In the genomic region with DNA sequence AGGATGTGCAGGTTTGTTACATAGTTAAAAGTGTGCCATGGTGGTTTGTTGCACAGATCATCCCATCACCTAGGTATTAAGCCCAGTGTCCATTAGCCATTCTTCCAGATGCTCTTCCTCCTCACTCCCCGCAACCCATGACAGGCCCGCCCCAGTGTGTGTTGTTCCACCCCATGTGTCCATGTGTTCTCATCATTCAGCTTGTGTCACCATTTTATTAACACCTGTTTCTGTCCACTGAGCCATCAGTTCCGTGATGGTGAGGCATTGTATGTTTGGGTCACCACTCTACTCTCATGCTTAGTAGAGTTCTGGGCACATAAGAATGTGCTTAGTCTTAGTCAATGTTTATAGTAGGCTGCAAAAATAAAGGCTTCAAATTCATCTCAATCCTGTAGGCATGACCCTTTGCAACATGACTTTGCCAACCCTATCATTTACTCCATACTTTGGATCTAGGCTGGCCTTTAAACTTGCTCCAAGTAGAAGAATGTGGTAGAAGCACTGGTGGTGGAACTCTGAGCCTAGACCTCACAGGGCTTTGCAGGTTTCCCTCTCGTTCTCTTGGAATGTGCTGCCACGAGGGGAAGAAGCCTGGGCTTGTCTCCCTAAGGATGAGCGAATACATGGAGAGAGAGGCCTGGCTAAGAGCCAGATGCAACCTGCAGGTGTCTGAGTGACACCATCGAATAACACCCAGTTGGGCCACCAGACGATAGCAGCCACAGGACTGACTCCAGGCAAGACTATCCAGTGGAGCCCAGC, we compare ENCODE assay signal across 1 cellular context.
TF ChIP-seq lines count a peak whose summit lies in the region.

No MANE protein-coding gene starts in this region.

TF ChIP-seq in IMR-90, 13 proteins besides CTCF, POLR2A, EP300 and RAD21 (continued from another document):
- TF ChIP-seq RFX5 (IDR thresholded peaks at IDR 0.05; ENCODE audit: low read depth, low read length), result no peak
- TF ChIP-seq MAZ (IDR thresholded peaks at IDR 0.05; ENCODE audit: borderline replicate concordance, low read depth, low read length), result no peak
- no peak for TF ChIP-seq CHD1 (IDR thresholded peaks at IDR 0.05; ENCODE audit: low read depth, low read length)
- no peak for TF ChIP-seq NFE2L2 (IDR thresholded peaks at IDR 0.05; ENCODE audit: low read depth, low read length)
- no peak for TF ChIP-seq SMC3 (IDR thresholded peaks at IDR 0.05; ENCODE audit: low read depth, low read length)
- no peak for TF ChIP-seq USF2 (IDR thresholded peaks at IDR 0.05; ENCODE audit: low read depth, low read length)
